Comparison of ENCODE assay signal across 30 cellular contexts in genomic region chr9:72349240-72349639, GRCh38.
"Had no signal": no experiment of that assay in that cellular context is flagged by ENCODE, and none has a peak within 500 bp of the region (broad histone marks: within the 10 kb centered on the region; RNA-seq: fewer than 3 reads in every experiment).

No MANE protein-coding gene starts in this region.

- H3K9me3 Mint-ChIP-seq: activated CD4-positive, alpha-beta memory T cell treated with anti-CD3 and anti-CD28 coated beads, Interleukin-2, amount 10 ng/mL, durations not matched to agents 7 days and 5 days; activated CD4-positive, alpha-beta T cell treated with anti-CD3 and anti-CD28 coated beads, Interleukin-2, amount 10 ng/mL, durations not matched to agents 24 days and 14 days; activated naive CD4-positive, alpha-beta T cell treated with anti-CD3 and anti-CD28 coated beads, Interleukin-2, amount 10 ng/mL, durations not matched to agents 7 days and 5 days; dendritic cell treated with granulocyte-macrophage colony-stimulating factor and Interleukin-4, amounts not matched to agents 40 ng/mL and 50 ng/mL, for 4 days; naive thymus-derived CD8-positive, alpha-beta T cell; stimulated activated naive B cell treated with anti-CD40 and anti-IgM and Interleukin-4, amounts not matched to agents 10 μg/mL and 1 μg/mL and 100 μg/mL, for 72 hours had no signal

- H3K27ac Mint-ChIP-seq: activated CD4-positive, alpha-beta memory T cell treated with anti-CD3 and anti-CD28 coated beads, Interleukin-2, amount 10 ng/mL, durations not matched to agents 7 days and 5 days; activated CD4-positive, alpha-beta T cell treated with anti-CD3 and anti-CD28 coated beads, Interleukin-2, amount 10 ng/mL, durations not matched to agents 24 days and 14 days; activated CD8-positive, alpha-beta memory T cell treated with anti-CD3 and anti-CD28 coated beads, Interleukin-2, amount 10 ng/mL, durations not matched to agents 7 days and 5 days; activated naive CD4-positive, alpha-beta T cell treated with anti-CD3 and anti-CD28 coated beads, Interleukin-2, amount 10 ng/mL, durations not matched to agents 7 days and 5 days; dendritic cell treated with granulocyte-macrophage colony-stimulating factor and Interleukin-4, amounts not matched to agents 40 ng/mL and 50 ng/mL, for 4 days; endodermal cell; stimulated activated naive B cell treated with anti-CD40 and anti-IgM and Interleukin-4, amounts not matched to agents 10 μg/mL and 1 μg/mL and 100 μg/mL, for 72 hours had no signal

- DNase-seq: activated CD4-positive, alpha-beta memory T cell treated with anti-CD3 and anti-CD28 coated beads, Interleukin-2, amount 10 ng/mL, durations not matched to agents 7 days and 5 days; activated CD4-positive, alpha-beta T cell treated with anti-CD3 and anti-CD28 coated beads, Interleukin-2, amount 10 ng/mL, durations not matched to agents 24 days and 14 days; activated CD4-positive, CD25-positive, alpha-beta regulatory T cell; activated CD8-positive, alpha-beta memory T cell treated with anti-CD3 and anti-CD28 coated beads, Interleukin-2, amount 10 ng/mL, durations not matched to agents 7 days and 5 days; activated gamma-delta T cell; activated naive CD4-positive, alpha-beta T cell treated with anti-CD3 and anti-CD28 coated beads, Interleukin-2, amount 10 ng/mL, durations not matched to agents 7 days and 5 days; amygdala; central memory CD4-positive, alpha-beta T cell; endodermal cell; foreskin keratinocyte; heart left ventricle; hypothalamus; immature natural killer cell; kidney; left colon; midbrain; naive thymus-derived CD8-positive, alpha-beta T cell; nucleus accumbens; right cardiac atrium; spleen; stimulated activated CD4-positive, alpha-beta T cell treated with anti-CD3 and anti-CD28 coated beads, Interleukin-4, amount 100 ng/mL, for 1 hour; stimulated activated CD8-positive, alpha-beta memory T cell treated with anti-CD3 and anti-CD28 coated beads, Interleukin-4, amount 100 ng/mL, for 48 hours; stimulated activated naive B cell treated with anti-CD40 and anti-IgM and Interleukin-4, amounts not matched to agents 10 μg/mL and 1 μg/mL and 100 μg/mL, for 72 hours; testis; transverse colon had no signal

- H3K9me3 ChIP-seq: esophagus muscularis mucosa, heart left ventricle, spleen, testis, transverse colon had no signal

- H3K27ac ChIP-seq: esophagus muscularis mucosa, foreskin keratinocyte, parathyroid adenoma, spleen, testis, transverse colon had no signal

- H3K4me1 Mint-ChIP-seq: activated naive CD4-positive, alpha-beta T cell treated with anti-CD3 and anti-CD28 coated beads, Interleukin-2, amount 10 ng/mL, durations not matched to agents 7 days and 5 days had no signal

- H3K27me3 Mint-ChIP-seq: activated CD4-positive, alpha-beta memory T cell treated with anti-CD3 and anti-CD28 coated beads, Interleukin-2, amount 10 ng/mL, durations not matched to agents 7 days and 5 days; activated CD4-positive, alpha-beta T cell treated with anti-CD3 and anti-CD28 coated beads, Interleukin-2, amount 10 ng/mL, durations not matched to agents 24 days and 14 days; activated CD8-positive, alpha-beta memory T cell treated with anti-CD3 and anti-CD28 coated beads, Interleukin-2, amount 10 ng/mL, durations not matched to agents 7 days and 5 days; activated naive CD4-positive, alpha-beta T cell treated with anti-CD3 and anti-CD28 coated beads, Interleukin-2, amount 10 ng/mL, durations not matched to agents 7 days and 5 days; dendritic cell treated with granulocyte-macrophage colony-stimulating factor and Interleukin-4, amounts not matched to agents 40 ng/mL and 50 ng/mL, for 4 days; naive thymus-derived CD8-positive, alpha-beta T cell; stimulated activated naive B cell treated with anti-CD40 and anti-IgM and Interleukin-4, amounts not matched to agents 10 μg/mL and 1 μg/mL and 100 μg/mL, for 72 hours had no signal

- H3K27me3 ChIP-seq: esophagus muscularis mucosa, foreskin keratinocyte, heart left ventricle, spleen, testis, transverse colon had no signal

- ATAC-seq: activated CD8-positive, alpha-beta memory T cell treated with anti-CD3 and anti-CD28 coated beads, Interleukin-2, amount 10 ng/mL, durations not matched to agents 7 days and 5 days; foreskin keratinocyte; heart left ventricle; left colon; naive thymus-derived CD8-positive, alpha-beta T cell; right cardiac atrium; SK-N-SH treated with all-trans-retinoic acid at 6 μM for 48 hours; stimulated activated naive B cell treated with anti-CD40 and anti-IgM and Interleukin-4, amounts not matched to agents 10 μg/mL and 1 μg/mL and 100 μg/mL, for 72 hours had no signal

- H3K4me3 ChIP-seq: esophagus muscularis mucosa, heart left ventricle, spleen, testis, transverse colon had no signal

- H3K4me1 ChIP-seq: foreskin keratinocyte, parathyroid adenoma, testis had no signal

- H3K4me3 Mint-ChIP-seq: activated CD4-positive, alpha-beta memory T cell treated with anti-CD3 and anti-CD28 coated beads, Interleukin-2, amount 10 ng/mL, durations not matched to agents 7 days and 5 days; activated CD4-positive, alpha-beta T cell treated with anti-CD3 and anti-CD28 coated beads, Interleukin-2, amount 10 ng/mL, durations not matched to agents 24 days and 14 days; activated CD8-positive, alpha-beta memory T cell treated with anti-CD3 and anti-CD28 coated beads, Interleukin-2, amount 10 ng/mL, durations not matched to agents 7 days and 5 days; activated naive CD4-positive, alpha-beta T cell treated with anti-CD3 and anti-CD28 coated beads, Interleukin-2, amount 10 ng/mL, durations not matched to agents 7 days and 5 days; dendritic cell treated with granulocyte-macrophage colony-stimulating factor and Interleukin-4, amounts not matched to agents 40 ng/mL and 50 ng/mL, for 4 days; endodermal cell; immature natural killer cell; naive thymus-derived CD8-positive, alpha-beta T cell; neural crest cell; stimulated activated naive B cell treated with anti-CD40 and anti-IgM and Interleukin-4, amounts not matched to agents 10 μg/mL and 1 μg/mL and 100 μg/mL, for 72 hours had no signal
